ENCODE assay signal across 8 cellular contexts in the genomic region with DNA sequence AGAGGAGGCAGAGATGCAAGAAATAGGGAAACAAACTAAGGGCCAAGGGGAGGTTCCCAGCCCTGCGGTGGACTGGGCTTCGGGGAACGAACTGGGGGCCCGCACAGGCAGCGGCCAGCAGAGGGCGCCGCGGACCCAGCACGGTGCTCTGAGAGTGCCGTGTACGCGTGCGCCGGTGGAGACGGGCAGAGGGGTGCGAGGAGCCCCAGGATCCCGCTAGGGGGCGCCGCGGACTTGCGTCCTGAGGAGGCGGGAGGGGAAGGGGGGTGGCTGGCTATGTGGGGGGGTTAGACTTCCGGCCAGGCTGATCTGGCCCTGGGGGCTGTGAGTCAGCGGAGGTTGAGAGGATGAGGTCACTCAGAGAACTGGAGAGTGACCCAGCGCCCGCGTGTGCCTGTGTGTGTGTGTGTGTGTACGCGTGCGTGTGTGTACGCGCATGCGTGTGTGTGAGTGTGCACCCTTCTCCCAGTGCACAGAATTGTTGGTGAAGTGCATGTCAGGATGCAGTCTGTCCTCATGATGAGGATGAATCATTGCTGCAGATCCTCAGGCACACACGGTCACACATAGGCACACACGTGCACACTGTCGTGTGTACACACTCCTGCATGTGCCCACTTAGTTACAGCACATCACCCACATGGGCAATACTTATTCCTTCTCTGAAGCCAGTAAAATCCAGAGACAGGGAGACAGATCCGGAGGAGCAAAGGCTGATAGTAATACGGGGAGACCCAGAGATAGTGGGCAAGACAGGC. TPM values are rescaled to one million over a fixed set of nuclear protein-coding genes. Genes with fewer than 3 reads are reported as not detected.
A peak's percentile ranks its signal among the peaks of the same experiment; 100 is the strongest.
DNase-seq lines count a peak whose midpoint lies in the region; ATAC-seq and TF ChIP-seq lines count a peak whose summit lies in the region.

No MANE protein-coding gene starts in this region.

- peaks cover 12% of the 10 kb centered on the region for H3K27me3 ChIP-seq in muscle layer of duodenum (ENCODE audit: low read depth, low read length)

- H3K79me2 ChIP-seq in OCI-LY7 (ENCODE audit: insufficient read depth, low read depth, low read length): no peaks in the 10 kb centered on the region

- BruUV-seq in OCI-LY7 (replicated peaks; lab: Mats Ljungman, UMichigan): no TSS peak

- peak overlapping the region; percentile 9; the same call in 1 of the 2 replicates for H3K4me2 ChIP-seq in OCI-LY7 (ENCODE audit: low read length)

- peak; percentile 50 for ATAC-seq in GM21390 (IDR thresholded peaks at IDR 0.05; ENCODE audit: unreplicated experiment)

- no peaks in the 10 kb centered on the region for H3K9me2 ChIP-seq in OCI-LY7 (ENCODE audit: insufficient read depth, low read length)

- peaks cover 62% of the 10 kb centered on the region for H3K4me1 ChIP-seq in OCI-LY7 (ENCODE audit: insufficient read depth, low read length, poor library complexity, severe bottlenecking)
- H3K4me1 ChIP-seq in muscle layer of duodenum (ENCODE audit: control insufficient read depth in 1 of 2, insufficient read depth in 2 of 2, low read length in 2 of 2): peaks cover 37 to 76% of the 10 kb centered on the region in 2 donors

- POLR2A ChIA-PET in OCI-LY7 (lab: Charles Lee): interaction anchor here (0.5 to 0.9 kb wide), 2 partner anchors 33 to 202 kb away, joined by 3 to 4 read pairs; no protein-coding TSS in a partner anchor

- CTCF ChIA-PET in OCI-LY7 (lab: Charles Lee; ENCODE audit: unreplicated experiment): interaction anchor here (1.3 kb wide), 2 partner anchors 18 to 33 kb away, joined by 6 read pairs; no protein-coding TSS in a partner anchor

- no peak overlapping the region for H2AFZ ChIP-seq in OCI-LY7 (ENCODE audit: low read length)

- TF ChIP-seq CTCF in OCI-LY7 (conservative IDR thresholded peaks at IDR 0.05; ENCODE audit: low read length): peak; percentile 99

- TF ChIP-seq RAD21 in Ishikawa (IDR thresholded peaks at IDR 0.05; ENCODE audit: low read depth): peak; percentile 83

- intact Hi-C loops in OCI-LY7 (cut with micrococcal nuclease; ENCODE audit: unreplicated experiment): loop anchor here (1.0 kb wide), 1 partner anchor 18 kb away; no protein-coding TSS in a partner anchor

- H3K36me3 ChIP-seq in OCI-LY7 (ENCODE audit: insufficient read depth, low read length) (no peaks in the 10 kb centered on the region), muscle layer of duodenum (ENCODE audit: control insufficient read depth in 1 of 2, insufficient read depth in 2 of 2, low read length in 2 of 2) (no peaks in the 10 kb centered on the region)

- DNase-seq in CMK (ENCODE audit: low read depth): peak; percentile 98
- peak; percentile 96 for DNase-seq in OCI-LY7 (ENCODE audit: low spot score)
- peak; percentile 79 for DNase-seq in activated T-cell treated with anti-CD3 and anti-CD28 coated beads for 4 hours
- peak; percentile 95 to 96 for DNase-seq in erythroblast (lab: John Stamatoyannopoulos, UW)
- peak; percentile 98 for DNase-seq in stimulated activated CD8-positive, alpha-beta memory T cell treated with anti-CD3 and anti-CD28 coated beads, Interleukin-4, amount 100 ng/mL, for 48 hours

- H3K9me3 ChIP-seq in OCI-LY7 (ENCODE audit: low read length) (no peaks in the 10 kb centered on the region), muscle layer of duodenum (ENCODE audit: control insufficient read depth in 1 of 2, low read length in 2 of 2) (no peaks in the 10 kb centered on the region)

- no peak for TF ChIP-seq EP300 in Ishikawa (IDR thresholded peaks at IDR 0.05; ENCODE audit: borderline replicate concordance)

- no peak overlapping the region for H3K4me3 ChIP-seq in OCI-LY7 (ENCODE audit: low read depth, low read length, poor library complexity, severe bottlenecking)
- H3K4me3 ChIP-seq in muscle layer of duodenum (ENCODE audit: low read depth in 1 of 2, low read length in 2 of 2): peak overlapping the region; percentile 41 to 52

- H4K20me1 ChIP-seq in OCI-LY7 (ENCODE audit: insufficient read depth, low read length): 0 out of 2 replicates have a peak, but pooled peaks cover 4% of the 10 kb centered on the region

- H3K27ac ChIP-seq in OCI-LY7 (ENCODE audit: low read depth, low read length, poor library complexity, severe bottlenecking): no peak overlapping the region
- H3K27ac ChIP-seq in muscle layer of duodenum (ENCODE audit: low read length): peak overlapping the region; percentile 87

- TF ChIP-seq POLR2A in erythroblast (IDR thresholded peaks at IDR 0.05; ENCODE audit: low read length): no peak

TF ChIP-seq in Ishikawa, 13 proteins besides CTCF, POLR2A, EP300 and RAD21:
- TF ChIP-seq YY1 (IDR thresholded peaks at IDR 0.05; ENCODE audit: low read depth): no peak
- TF ChIP-seq CEBPB (IDR thresholded peaks at IDR 0.05): no peak
- TF ChIP-seq ZBTB7A (IDR thresholded peaks at IDR 0.05; ENCODE audit: low read depth): peak; percentile 72
- 0 out of 2 replicates have a peak, but pooled peaks have one; percentile 30 for TF ChIP-seq CREB1 (IDR thresholded peaks at IDR 0.05; ENCODE audit: low read depth)
- TF ChIP-seq, protein P1, sequence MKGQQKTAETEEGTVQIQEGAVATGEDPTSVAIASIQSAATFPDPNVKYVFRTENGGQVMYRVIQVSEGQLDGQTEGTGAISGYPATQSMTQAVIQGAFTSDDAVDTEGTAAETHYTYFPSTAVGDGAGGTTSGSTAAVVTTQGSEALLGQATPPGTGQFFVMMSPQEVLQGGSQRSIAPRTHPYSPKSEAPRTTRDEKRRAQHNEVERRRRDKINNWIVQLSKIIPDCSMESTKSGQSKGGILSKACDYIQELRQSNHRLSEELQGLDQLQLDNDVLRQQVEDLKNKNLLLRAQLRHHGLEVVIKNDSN (IDR thresholded peaks at IDR 0.05): 0 out of 2 replicates have a peak, but pooled peaks have one; percentile 2
- peak; percentile 50; the same call in 1 of the 2 replicates for TF ChIP-seq TCF12 (IDR thresholded peaks at IDR 0.05; ENCODE audit: low read depth)
- TF ChIP-seq, protein P2, sequence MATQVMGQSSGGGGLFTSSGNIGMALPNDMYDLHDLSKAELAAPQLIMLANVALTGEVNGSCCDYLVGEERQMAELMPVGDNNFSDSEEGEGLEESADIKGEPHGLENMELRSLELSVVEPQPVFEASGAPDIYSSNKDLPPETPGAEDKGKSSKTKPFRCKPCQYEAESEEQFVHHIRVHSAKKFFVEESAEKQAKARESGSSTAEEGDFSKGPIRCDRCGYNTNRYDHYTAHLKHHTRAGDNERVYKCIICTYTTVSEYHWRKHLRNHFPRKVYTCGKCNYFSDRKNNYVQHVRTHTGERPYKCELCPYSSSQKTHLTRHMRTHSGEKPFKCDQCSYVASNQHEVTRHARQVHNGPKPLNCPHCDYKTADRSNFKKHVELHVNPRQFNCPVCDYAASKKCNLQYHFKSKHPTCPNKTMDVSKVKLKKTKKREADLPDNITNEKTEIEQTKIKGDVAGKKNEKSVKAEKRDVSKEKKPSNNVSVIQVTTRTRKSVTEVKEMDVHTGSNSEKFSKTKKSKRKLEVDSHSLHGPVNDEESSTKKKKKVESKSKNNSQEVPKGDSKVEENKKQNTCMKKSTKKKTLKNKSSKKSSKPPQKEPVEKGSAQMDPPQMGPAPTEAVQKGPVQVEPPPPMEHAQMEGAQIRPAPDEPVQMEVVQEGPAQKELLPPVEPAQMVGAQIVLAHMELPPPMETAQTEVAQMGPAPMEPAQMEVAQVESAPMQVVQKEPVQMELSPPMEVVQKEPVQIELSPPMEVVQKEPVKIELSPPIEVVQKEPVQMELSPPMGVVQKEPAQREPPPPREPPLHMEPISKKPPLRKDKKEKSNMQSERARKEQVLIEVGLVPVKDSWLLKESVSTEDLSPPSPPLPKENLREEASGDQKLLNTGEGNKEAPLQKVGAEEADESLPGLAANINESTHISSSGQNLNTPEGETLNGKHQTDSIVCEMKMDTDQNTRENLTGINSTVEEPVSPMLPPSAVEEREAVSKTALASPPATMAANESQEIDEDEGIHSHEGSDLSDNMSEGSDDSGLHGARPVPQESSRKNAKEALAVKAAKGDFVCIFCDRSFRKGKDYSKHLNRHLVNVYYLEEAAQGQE (IDR thresholded peaks at IDR 0.05; ENCODE audit: low read depth): no peak
- TF ChIP-seq, protein P3, sequence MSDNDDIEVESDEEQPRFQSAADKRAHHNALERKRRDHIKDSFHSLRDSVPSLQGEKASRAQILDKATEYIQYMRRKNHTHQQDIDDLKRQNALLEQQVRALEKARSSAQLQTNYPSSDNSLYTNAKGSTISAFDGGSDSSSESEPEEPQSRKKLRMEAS (IDR thresholded peaks at IDR 0.05): peak; percentile 78
- no peak for TF ChIP-seq NFIC (IDR thresholded peaks at IDR 0.05)
- 0 out of 2 replicates have a peak, but pooled peaks have one; percentile 21 for TF ChIP-seq EGR1 (IDR thresholded peaks at IDR 0.05)
- no peak for TF ChIP-seq FOXM1 (IDR thresholded peaks at IDR 0.05; ENCODE audit: borderline replicate concordance, low read depth)
- TF ChIP-seq TAF1 (IDR thresholded peaks at IDR 0.05; ENCODE audit: low read depth): no peak
- no peak for TF ChIP-seq TEAD4 (IDR thresholded peaks at IDR 0.05)

RNA-seq across cellular contexts. Expression of a gene that starts 17.0 kb away (rescaled TPM):
- total RNA-seq in OCI-LY7 (2014; rRNA removed; shearing (Covaris generic)): not detected in 2 replicates
- not detected in 2 replicates for total RNA-seq in OCI-LY7 (2022)

RNA-seq across cellular contexts. Expression of a gene that starts 18.3 kb away (rescaled TPM):
- 0.44 TPM in 1 of 2 replicates, not detected in the other for total RNA-seq in OCI-LY7 (2014; rRNA removed; shearing (Covaris generic))
- not detected in 2 replicates for total RNA-seq in OCI-LY7 (2022)

RNA-seq across cellular contexts. Expression of a gene that starts 41.0 kb away (rescaled TPM):
- 0.41 and 0.62 TPM in 2 replicates for total RNA-seq in OCI-LY7 (2014; rRNA removed; shearing (Covaris generic))
- total RNA-seq in OCI-LY7 (2022): 1.1 and 1.4 TPM in 2 replicates

RNA-seq across cellular contexts. Expression of a gene that starts 45.2 kb away (rescaled TPM):
- total RNA-seq in OCI-LY7 (2014; rRNA removed; shearing (Covaris generic)): 1.4 and 2.8 TPM in 2 replicates
- 1.5 and 2.1 TPM in 2 replicates for total RNA-seq in OCI-LY7 (2022)

RNA-seq across cellular contexts. Expression of a gene that starts 58.9 kb away (rescaled TPM):
- 33.3 and 40.9 TPM in 2 replicates for total RNA-seq in OCI-LY7 (2014; rRNA removed; shearing (Covaris generic))
- 38.5 and 51.6 TPM in 2 replicates for total RNA-seq in OCI-LY7 (2022)
